19 cellular contexts compared by ENCODE assay signal in the genomic region with DNA sequence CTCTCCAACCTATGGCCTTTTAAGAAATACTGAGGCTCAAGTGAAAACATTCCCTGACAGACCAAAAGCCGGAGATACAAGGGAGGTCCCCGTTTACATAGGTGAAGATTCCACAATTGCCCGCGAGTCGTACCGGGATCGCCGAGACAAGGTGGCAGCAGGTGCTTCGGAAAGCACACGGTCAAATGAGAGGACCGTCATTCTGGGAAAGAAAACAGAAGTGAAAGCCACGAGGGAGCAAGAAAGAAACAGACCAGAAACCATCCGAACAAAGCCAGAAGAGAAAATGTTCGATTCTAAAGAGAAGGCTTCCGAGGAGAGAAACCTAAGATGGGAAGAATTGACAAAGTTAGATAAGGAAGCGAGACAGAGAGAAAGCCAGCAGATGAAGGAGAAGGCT. TPM values are rescaled to one million over a fixed set of nuclear protein-coding genes. Genes with fewer than 3 reads are reported as not detected.
"Had no signal": no experiment of that assay in that cellular context is flagged by ENCODE, and none has a peak within 500 bp of the region (broad histone marks: within the 10 kb centered on the region; RNA-seq: fewer than 3 reads in every experiment).

No MANE protein-coding gene starts in this region.

- DNase-seq: activated CD4-positive, alpha-beta memory T cell treated with anti-CD3 and anti-CD28 coated beads, Interleukin-2, amount 10 ng/mL, durations not matched to agents 7 days and 5 days; activated CD4-positive, alpha-beta T cell treated with anti-CD3 and anti-CD28 coated beads for 36 hours; activated naive CD4-positive, alpha-beta T cell treated with anti-CD3 and anti-CD28 coated beads, Interleukin-2, amount 50 U/mL, for 16 hours; activated T-cell treated with anti-CD3 and anti-CD28 coated beads, Interleukin-2, amount 50 U/mL, for 24 hours; caudate nucleus; colonic mucosa; foreskin keratinocyte; immature natural killer cell; naive B cell; stimulated activated CD4-positive, alpha-beta T cell treated with anti-CD3 and anti-CD28 coated beads, Interleukin-15, amount 100 ng/mL, for 24 hours; stimulated activated CD4-positive, alpha-beta T cell treated with anti-CD3 and anti-CD28 coated beads, Interleukin-4, amount 100 ng/mL, for 1 hour; stimulated activated naive B cell treated with anti-CD40 and anti-IgM and Interleukin-4, amounts not matched to agents 10 μg/mL and 1 μg/mL and 100 μg/mL, for 72 hours had no signal

- H3K4me1 ChIP-seq: colonic mucosa, foreskin keratinocyte had no signal

- H3K9me3 ChIP-seq: colonic mucosa, neutrophil, right atrium auricular region had no signal

- H3K4me3 Mint-ChIP-seq: activated CD4-positive, alpha-beta memory T cell treated with anti-CD3 and anti-CD28 coated beads, Interleukin-2, amount 10 ng/mL, durations not matched to agents 7 days and 5 days; activated CD4-positive, alpha-beta T cell treated with anti-CD3 and anti-CD28 coated beads for 36 hours; activated T-cell treated with anti-CD3 and anti-CD28 coated beads, Interleukin-2, amount 50 U/mL, for 24 hours; immature natural killer cell; mesothelial cell of epicardium; naive B cell; stimulated activated naive B cell treated with anti-CD40 and anti-IgM and Interleukin-4, amounts not matched to agents 10 μg/mL and 1 μg/mL and 100 μg/mL, for 72 hours; T-helper 1 cell treated with Interleukin-12 subunit alpha and Interleukin-12 subunit beta and Interleukin-4 antibody, amounts not matched to agents 30 μg/mL and 1 μg/mL, for 36 hours; type B pancreatic cell had no signal

- H3K27me3 ChIP-seq: colonic mucosa, foreskin keratinocyte, neutrophil, right atrium auricular region had no signal

- H3K4me1 Mint-ChIP-seq: activated CD4-positive, alpha-beta T cell treated with anti-CD3 and anti-CD28 coated beads for 36 hours; immature natural killer cell had no signal

- H3K27me3 Mint-ChIP-seq: activated CD4-positive, alpha-beta memory T cell treated with anti-CD3 and anti-CD28 coated beads, Interleukin-2, amount 10 ng/mL, durations not matched to agents 7 days and 5 days; activated CD4-positive, alpha-beta T cell treated with anti-CD3 and anti-CD28 coated beads for 36 hours; activated T-cell treated with anti-CD3 and anti-CD28 coated beads, Interleukin-2, amount 50 U/mL, for 24 hours; stimulated activated naive B cell treated with anti-CD40 and anti-IgM and Interleukin-4, amounts not matched to agents 10 μg/mL and 1 μg/mL and 100 μg/mL, for 72 hours; type B pancreatic cell had no signal

- H3K9me3 Mint-ChIP-seq: activated CD4-positive, alpha-beta memory T cell treated with anti-CD3 and anti-CD28 coated beads, Interleukin-2, amount 10 ng/mL, durations not matched to agents 7 days and 5 days; activated T-cell treated with anti-CD3 and anti-CD28 coated beads, Interleukin-2, amount 50 U/mL, for 24 hours; immature natural killer cell; mesothelial cell of epicardium; naive B cell; stimulated activated naive B cell treated with anti-CD40 and anti-IgM and Interleukin-4, amounts not matched to agents 10 μg/mL and 1 μg/mL and 100 μg/mL, for 72 hours; T-helper 1 cell treated with Interleukin-12 subunit alpha and Interleukin-12 subunit beta and Interleukin-4 antibody, amounts not matched to agents 30 μg/mL and 1 μg/mL, for 36 hours had no signal

- H3K4me3 ChIP-seq: colonic mucosa, right atrium auricular region, skin epidermis had no signal

- H3K36me3 Mint-ChIP-seq: immature natural killer cell; naive B cell; stimulated activated naive B cell treated with anti-CD40 and anti-IgM and Interleukin-4, amounts not matched to agents 10 μg/mL and 1 μg/mL and 100 μg/mL, for 72 hours had no signal

- H3K36me3 ChIP-seq: colonic mucosa, neutrophil had no signal

- H3K27ac ChIP-seq: colonic mucosa, foreskin keratinocyte, neutrophil, skin epidermis had no signal

- ATAC-seq: activated CD4-positive, alpha-beta T cell treated with anti-CD3 and anti-CD28 coated beads for 36 hours; foreskin keratinocyte; SK-N-SH treated with all-trans-retinoic acid at 6 μM for 48 hours; stimulated activated naive B cell treated with anti-CD40 and anti-IgM and Interleukin-4, amounts not matched to agents 10 μg/mL and 1 μg/mL and 100 μg/mL, for 72 hours had no signal

- H3K27ac Mint-ChIP-seq: activated CD4-positive, alpha-beta memory T cell treated with anti-CD3 and anti-CD28 coated beads, Interleukin-2, amount 10 ng/mL, durations not matched to agents 7 days and 5 days; activated CD4-positive, alpha-beta T cell treated with anti-CD3 and anti-CD28 coated beads for 36 hours; activated T-cell treated with anti-CD3 and anti-CD28 coated beads, Interleukin-2, amount 50 U/mL, for 24 hours; immature natural killer cell; mesothelial cell of epicardium; stimulated activated naive B cell treated with anti-CD40 and anti-IgM and Interleukin-4, amounts not matched to agents 10 μg/mL and 1 μg/mL and 100 μg/mL, for 72 hours; T-helper 1 cell treated with Interleukin-12 subunit alpha and Interleukin-12 subunit beta and Interleukin-4 antibody, amounts not matched to agents 30 μg/mL and 1 μg/mL, for 36 hours; type B pancreatic cell had no signal

RNA-seq across cellular contexts. Expression of a gene that starts 24.8 kb away (rescaled TPM):
- polyA plus RNA-seq: immature natural killer cell had no signal
